ENCODE assay signal across 15 cellular contexts in genomic region chr5:172185096-172185461, GRCh38. TPM values are rescaled to one million over a fixed set of nuclear protein-coding genes. Genes with fewer than 3 reads are reported as not detected.
DNase-seq lines count a peak whose midpoint lies in the region; ATAC-seq and TF ChIP-seq lines count a peak whose summit lies in the region.
"Had no signal": no experiment of that assay in that cellular context is flagged by ENCODE, and none has a peak within 500 bp of the region (broad histone marks: within the 10 kb centered on the region; RNA-seq: fewer than 3 reads in every experiment).

No MANE protein-coding gene starts in this region.

- POLR2A ChIA-PET in activated CD8-positive, alpha-beta T cell treated with anti-CD3 and anti-CD28 coated beads, Interleukin-2, amount 10 ng/mL, durations not matched to agents 7 days and 5 days (lab: Charles Lee), result interaction anchor here (0.7 to 7.8 kb wide), 5 partner anchors 11 to 273 kb away, joined by 3 to 307 read pairs (median 6); no protein-coding TSS in a partner anchor

- peak; percentile 28 for DNase-seq in stimulated activated CD4-positive, alpha-beta T cell treated with anti-CD3 and anti-CD28 coated beads, Interleukin-15, amount 100 ng/mL, for 24 hours
- DNase-seq in stimulated activated CD4-positive, alpha-beta T cell treated with anti-CD3 and anti-CD28 coated beads, Interleukin-4, amount 100 ng/mL, for 4 hours, result no peak
- no peak for DNase-seq in activated CD8-positive, alpha-beta T cell treated with anti-CD3 and anti-CD28 coated beads, Interleukin-2, amount 10 ng/mL, durations not matched to agents 7 days and 5 days
- no peak for DNase-seq in lower lobe of right lung
- no peak for DNase-seq in upper lobe of left lung
- no peak for DNase-seq in DMS53 treated with DMSO at 0.1 percent for 48 hours (lab: John Stamatoyannopoulos, UW; ENCODE audit: unreplicated experiment)
- no peak for DNase-seq in cerebellum (ENCODE audit: low spot score)
- DNase-seq: NCI-H526 treated with DMSO at 0.1 percent for 48 hours; stimulated activated CD4-positive, alpha-beta T cell treated with anti-CD3 and anti-CD28 coated beads, Interleukin-12 subunit alpha, Interleukin-12 subunit beta, amount 100 ng/mL, for 4 hours; T-helper 9 cell had no signal

- H3K27ac ChIP-seq in lower lobe of right lung, result peak overlapping the region; percentile 94
- peak overlapping the region; percentile 92 to 97 (median 94) for H3K27ac ChIP-seq in upper lobe of left lung
- H3K27ac ChIP-seq: KMS-11 had no signal

- TF ChIP-seq EP300 in upper lobe of left lung (IDR thresholded peaks at IDR 0.05), result no peak

- H3K9me3 ChIP-seq in lower lobe of right lung (no peaks in the 10 kb centered on the region), upper lobe of left lung (no peaks in the 10 kb centered on the region)

- peaks cover 57% of the 10 kb centered on the region for H3K4me1 ChIP-seq in lower lobe of right lung
- H3K4me1 ChIP-seq in upper lobe of left lung, result peaks cover 32 to 45% (median 35%) of the 10 kb centered on the region in 4 donors

- H3K4me3 Mint-ChIP-seq in activated CD8-positive, alpha-beta T cell treated with anti-CD3 and anti-CD28 coated beads, Interleukin-2, amount 10 ng/mL, durations not matched to agents 7 days and 5 days, result peak overlapping the region; percentile 100

- 51 to 69% methylated on average over 10 of the region's 10 CpGs for WGBS in upper lobe of left lung, 2 donors

- intact Hi-C loops in lower lobe of right lung (cut with DNase I), result no loop called here

- peaks cover 70% of the 10 kb centered on the region for H3K36me3 Mint-ChIP-seq in activated CD8-positive, alpha-beta T cell treated with anti-CD3 and anti-CD28 coated beads, Interleukin-2, amount 10 ng/mL, durations not matched to agents 7 days and 5 days (ENCODE audit: low read depth)

- H3K36me3 ChIP-seq in lower lobe of right lung (peaks cover 5% of the 10 kb centered on the region), upper lobe of left lung (no peaks in the 10 kb centered on the region)

- no peaks in the 10 kb centered on the region for H3K27me3 ChIP-seq in lower lobe of right lung (ENCODE audit: low read depth)
- no peaks in the 10 kb centered on the region for H3K27me3 ChIP-seq in upper lobe of left lung

- no peak for TF ChIP-seq CTCF in lower lobe of right lung (IDR thresholded peaks at IDR 0.05)
- TF ChIP-seq CTCF in upper lobe of left lung (IDR thresholded peaks at IDR 0.05), result no peak

- H3K9me3 Mint-ChIP-seq in activated CD8-positive, alpha-beta T cell treated with anti-CD3 and anti-CD28 coated beads, Interleukin-2, amount 10 ng/mL, durations not matched to agents 7 days and 5 days (ENCODE audit: insufficient read depth), result no peaks in the 10 kb centered on the region

- H3K27me3 Mint-ChIP-seq in activated CD8-positive, alpha-beta T cell treated with anti-CD3 and anti-CD28 coated beads, Interleukin-2, amount 10 ng/mL, durations not matched to agents 7 days and 5 days (ENCODE audit: low read depth), result no peaks in the 10 kb centered on the region

- H3K4me1 Mint-ChIP-seq in activated CD8-positive, alpha-beta T cell treated with anti-CD3 and anti-CD28 coated beads, Interleukin-2, amount 10 ng/mL, durations not matched to agents 7 days and 5 days (ENCODE audit: low read depth), result peaks cover 57% of the 10 kb centered on the region

- H3K27ac Mint-ChIP-seq in activated CD8-positive, alpha-beta T cell treated with anti-CD3 and anti-CD28 coated beads, Interleukin-2, amount 10 ng/mL, durations not matched to agents 7 days and 5 days, result peak overlapping the region; percentile 96

- H3K4me3 ChIP-seq in lower lobe of right lung (peak overlapping the region; percentile 99), upper lobe of left lung (peak overlapping the region in 2 of 4 donors; percentile 96 to 98)

- ATAC-seq in activated CD8-positive, alpha-beta T cell treated with anti-CD3 and anti-CD28 coated beads, Interleukin-2, amount 10 ng/mL, durations not matched to agents 7 days and 5 days, result no peak
- ATAC-seq in lower lobe of right lung, result no peak
- ATAC-seq in upper lobe of left lung (ENCODE audit: low FRiP score in 2 of 2), result no peak
- no peak for ATAC-seq in GM19324 (IDR thresholded peaks at IDR 0.05; ENCODE audit: low FRiP score, unreplicated experiment)

- CTCF ChIA-PET in activated CD8-positive, alpha-beta T cell treated with anti-CD3 and anti-CD28 coated beads, Interleukin-2, amount 10 ng/mL, durations not matched to agents 7 days and 5 days (lab: Charles Lee), result interaction anchor here (0.9 to 7.6 kb wide), 8 partner anchors 10 to 118 kb away, joined by 3 to 182 read pairs (median 6); partner anchors contain the start of gene UBTD2

- TF ChIP-seq POLR2A in upper lobe of left lung (IDR thresholded peaks at IDR 0.05), result no peak

RNA-seq across cellular contexts. Expression of gene STK10, which starts 2.9 kb away (rescaled TPM):
- total RNA-seq in activated CD8-positive, alpha-beta T cell treated with anti-CD3 and anti-CD28 coated beads, Interleukin-2, amount 10 ng/mL, durations not matched to agents 7 days and 5 days, result 100 to 1,000 TPM; 294 to 299 TPM
- total RNA-seq in lower lobe of right lung (72.5 TPM), upper lobe of left lung (100 to 1,000 TPM in 2 of 6 donors, 10 to 100 TPM in 4; 50.6 to 170 (median 60.5) TPM), cerebellum (19.1 TPM)

RNA-seq across cellular contexts. Expression of gene EFCAB9, which starts 8.9 kb away (rescaled TPM):
- not detected for total RNA-seq in activated CD8-positive, alpha-beta T cell treated with anti-CD3 and anti-CD28 coated beads, Interleukin-2, amount 10 ng/mL, durations not matched to agents 7 days and 5 days
- total RNA-seq in lower lobe of right lung (not detected), upper lobe of left lung (not detected), cerebellum (not detected)
- total RNA-seq: aorta, fibroblast of lung, temporal lobe had no signal
